ENCODE assay signal across 19 cellular contexts in genomic region chr7:129784437-129784782, GRCh38.
DNase-seq lines count a peak whose midpoint lies in the region; ATAC-seq, FAIRE-seq and TF ChIP-seq lines count a peak whose summit lies in the region.
"Had no signal": no experiment of that assay in that cellular context is flagged by ENCODE, and none has a peak within 500 bp of the region (broad histone marks: within the 10 kb centered on the region; RNA-seq: fewer than 3 reads in every experiment).

No MANE protein-coding gene starts in this region.

- no peaks in the 10 kb centered on the region for H3K9me3 ChIP-seq in OCI-LY1 (ENCODE audit: low read length)
- no peaks in the 10 kb centered on the region for H3K9me3 ChIP-seq in H1 (ENCODE audit: insufficient read depth in 2 of 2, low read depth in 1 of 2, low read length in 1 of 2)
- H3K9me3 ChIP-seq in gastrocnemius medialis, result no peaks in the 10 kb centered on the region

- TF ChIP-seq EP300 in H1 (IDR thresholded peaks at IDR 0.05; ENCODE audit: borderline replicate concordance in 1 of 2, low read depth in 2 of 2, low read length in 2 of 2), result no peak

- no peak for FAIRE-seq in H1 (lab: Jason Lieb, UNC)
- FAIRE-seq: A204.1 had no signal

- DNase-seq in activated T-cell treated with anti-CD3 and anti-CD28 coated beads, Interleukin-2, amount 50 U/mL, for 48 hours, result peak; percentile 27 to 28
- no peak for DNase-seq in activated T-cell treated with anti-CD3 and anti-CD28 coated beads for 4 hours
- no peak for DNase-seq in H1 (ENCODE audit: low read depth in 1 of 2, low spot score in 2 of 2)
- DNase-seq in gastrocnemius medialis, result no peak
- DNase-seq in GOT3 (lab: John Stamatoyannopoulos, UW), result no peak
- DNase-seq in GM03348 (ENCODE audit: low spot score), result no peak
- DNase-seq: Calu3; CD4-positive, CD25-positive, alpha-beta regulatory T cell; GF-D8; HCEC 1CT; KG1; NCI-H187 treated with DMSO at 0.1 percent for 48 hours; NCI-H2171; NCI-H774 had no signal

- peaks cover 34% of the 10 kb centered on the region for H3K4me1 ChIP-seq in OCI-LY1 (ENCODE audit: insufficient read depth, low read length, severe bottlenecking)
- H3K4me1 ChIP-seq in H1 (replicated peaks in 1 of 4; ENCODE audit: control insufficient read depth in 3 of 4, insufficient read depth in 4 of 4, low read length in 3 of 4), result peaks cover 6 to 40% (median 24%) of the 10 kb centered on the region in 4 experiments
- H3K4me1 ChIP-seq in gastrocnemius medialis, result peaks cover 33% of the 10 kb centered on the region in 2 donors

- CTCF ChIA-PET in H1 (lab: Charles Lee; ENCODE audit: partially characterized antibody), result interaction anchor here (0.5 to 1.4 kb wide), 3 partner anchors 42 to 119 kb away, joined by 3 read pairs; no protein-coding TSS in a partner anchor

- no peak overlapping the region for H2BK15ac ChIP-seq in H1 (ENCODE audit: low read length)

- H2BK120ac ChIP-seq in H1 (replicated peaks; ENCODE audit: low read depth, low read length), result no peak overlapping the region

- no peak overlapping the region for H4K8ac ChIP-seq in H1 (ENCODE audit: extremely low read depth, insufficient read depth, low read length)

- no peak overlapping the region for H2BK20ac ChIP-seq in H1 (ENCODE audit: low read length)

- H4K91ac ChIP-seq in H1 (replicated peaks; ENCODE audit: insufficient read length, low read length), result no peak overlapping the region

- H3K4me3 ChIP-seq in OCI-LY1 (ENCODE audit: low read depth, low read length, poor library complexity, severe bottlenecking) (peak overlapping the region; percentile 1), H1 (ENCODE audit: extremely low read depth in 1 of 4, insufficient read depth in 2 of 4, low read depth in 3 of 4, low read length in 4 of 4) (peak overlapping the region in 1 of 4 experiments; percentile 22; a peak in 1 of 8 replicates), gastrocnemius medialis (peak overlapping the region in 3 of 4 donors; percentile 1 to 35 (median 21))

- H3K23ac ChIP-seq in H1 (ENCODE audit: insufficient read length), result no peak overlapping the region

- no peak overlapping the region for H3K14ac ChIP-seq in H1 (ENCODE audit: insufficient read length)

- TF ChIP-seq CTCF in OCI-LY1 (IDR thresholded peaks at IDR 0.05; ENCODE audit: low read length), result no peak
- TF ChIP-seq CTCF in H1 (IDR thresholded peaks at IDR 0.05; ENCODE audit: control extremely low read depth in 1 of 3, insufficient read depth in 1 of 3, low read depth in 1 of 3, low read length in 3 of 3), result no peak
- no peak for TF ChIP-seq CTCF in gastrocnemius medialis (IDR thresholded peaks at IDR 0.05 in 4 of 5, conservative IDR thresholded peaks at IDR 0.05 in 1 of 5)

- no peak overlapping the region for H2AK5ac ChIP-seq in H1 (ENCODE audit: low read depth, low read length)

- intact Hi-C loops in gastrocnemius medialis (cut with DNase I; ENCODE audit: low total_unique reads), result no loop called here

- H3K56ac ChIP-seq in H1 (replicated peaks; ENCODE audit: insufficient read length, low read depth, low read length), result no peak overlapping the region

- no peak overlapping the region for H3K9ac ChIP-seq in OCI-LY1 (ENCODE audit: low read length)
- no peak overlapping the region for H3K9ac ChIP-seq in H1 (replicated peaks in 1 of 4; ENCODE audit: extremely low read depth in 1 of 4, low read depth in 3 of 4, low read length in 3 of 4)

- no peak overlapping the region for H3K4ac ChIP-seq in H1 (replicated peaks; ENCODE audit: insufficient read length, low read depth, low read length)

- 25% methylated on average over 25 of the region's 25 CpGs; no CpG with 5 or more reads in 1 of the 2 experiments for WGBS in H1 (ENCODE audit: extremely low coverage in 1 of 2, insufficient coverage in 1 of 2, insufficient read length in 1 of 2, insufficient replicate concordance in 2 of 2, low coverage in 1 of 2, low lambda C conversion rate in 2 of 2, missing lambda C conversion rate in 1 of 2), 2 experiments

- H3K4me2 ChIP-seq in OCI-LY1 (ENCODE audit: low read length) (peak overlapping the region; percentile 59; the same call in 1 of the 2 replicates), H1 (ENCODE audit: insufficient read depth in 1 of 2, low read depth in 2 of 2, low read length in 2 of 2) (peak overlapping the region in 1 of 2 experiments; percentile 69; a peak in 2 of 4 replicates)

- no peak overlapping the region for H2BK12ac ChIP-seq in H1 (ENCODE audit: low read depth, low read length)

- no peak for TF ChIP-seq RAD21 in H1 (IDR thresholded peaks at IDR 0.05 in 1 of 2, conservative IDR thresholded peaks at IDR 0.05 in 1 of 2; ENCODE audit: low read depth in 2 of 2, low read length in 2 of 2)

- H3F3A ChIP-seq in OCI-LY1 (ENCODE audit: insufficient read depth, low read length), result no peaks in the 10 kb centered on the region

- no peak overlapping the region for H2AFZ ChIP-seq in OCI-LY1 (ENCODE audit: low read length)
- H2AFZ ChIP-seq in H1 (ENCODE audit: low read length), result no peak overlapping the region

- H3K27me3 ChIP-seq in OCI-LY1 (ENCODE audit: insufficient read depth, low read length) (peaks cover 32% of the 10 kb centered on the region), H1 (replicated peaks in 1 of 4; ENCODE audit: control insufficient read depth in 3 of 4, extremely low read depth in 1 of 4, insufficient read depth in 3 of 4, low read length in 3 of 4) (peaks cover 55 to 85% (median 85%) of the 10 kb centered on the region in 4 experiments), gastrocnemius medialis (peaks cover 69 to 77% (median 75%) of the 10 kb centered on the region in 3 donors)

- H3K36me3 ChIP-seq in OCI-LY1 (ENCODE audit: insufficient read depth, low read length) (no peaks in the 10 kb centered on the region), H1 (ENCODE audit: control insufficient read depth in 2 of 4, insufficient read depth in 4 of 4, low read length in 3 of 4) (peaks cover 0 to 3% (median 0%) of the 10 kb centered on the region in 4 experiments; a peak in 1 of 8 replicates), gastrocnemius medialis (no peaks in the 10 kb centered on the region)

- no peak overlapping the region for H2BK5ac ChIP-seq in H1 (ENCODE audit: low read depth, low read length)

- in situ Hi-C loops in gastrocnemius medialis (cut with MboI; ENCODE audit: low sequenced_read_pairs in 4 of 4), result no loop called here

- no peaks in the 10 kb centered on the region for H3K79me2 ChIP-seq in OCI-LY1 (ENCODE audit: insufficient read depth, low read length)
- no peaks in the 10 kb centered on the region for H3K79me2 ChIP-seq in H1 (ENCODE audit: control insufficient read depth in 1 of 2, insufficient read depth in 2 of 2, low read length in 2 of 2)

- ATAC-seq in gastrocnemius medialis (no peak), GM18519 (IDR thresholded peaks at IDR 0.05; ENCODE audit: low FRiP score, unreplicated experiment) (no peak)
- ATAC-seq: Panc1, Right ventricle myocardium inferior had no signal

- TF ChIP-seq POLR2A in H1 (IDR thresholded peaks at IDR 0.05; ENCODE audit: control extremely low read depth in 1 of 2, low read depth in 2 of 2, low read length in 2 of 2) (no peak), gastrocnemius medialis (IDR thresholded peaks at IDR 0.05) (no peak)

- H4K5ac ChIP-seq in H1 (ENCODE audit: insufficient read length, low read depth, low read length), result no peak overlapping the region

- H3K23me2 ChIP-seq in H1 (ENCODE audit: low read depth, low read length), result peaks cover 17% of the 10 kb centered on the region; the same call in 1 of the 2 replicates

- H3K18ac ChIP-seq in H1 (ENCODE audit: extremely low read depth, low read length), result no peak overlapping the region; the same call in 1 of the 2 replicates

- H3K27ac ChIP-seq in OCI-LY1 (ENCODE audit: low read depth, low read length, poor library complexity, severe bottlenecking), result no peak overlapping the region
- H3K27ac ChIP-seq in H1 (ENCODE audit: low read depth, low read length), result no peak overlapping the region
- no peak overlapping the region for H3K27ac ChIP-seq in gastrocnemius medialis

- no peaks in the 10 kb centered on the region for H4K20me1 ChIP-seq in OCI-LY1 (ENCODE audit: insufficient read depth, low read length)
- H4K20me1 ChIP-seq in H1 (replicated peaks in 1 of 2; ENCODE audit: control insufficient read depth in 1 of 2, insufficient read depth in 2 of 2, low read length in 2 of 2), result peaks cover 14 to 24% of the 10 kb centered on the region in 2 experiments

- POLR2A ChIA-PET in H1 (lab: Charles Lee; ENCODE audit: partially characterized antibody), result interaction anchor here (1.0 to 4.7 kb wide), 3 partner anchors 8 to 15 kb away, joined by 3 to 20 read pairs (median 3); no protein-coding TSS in a partner anchor

- no peaks in the 10 kb centered on the region for H3K79me1 ChIP-seq in H1 (ENCODE audit: low read depth, low read length)

- H3K9me2 ChIP-seq in OCI-LY1 (ENCODE audit: low read depth, low read length), result no peaks in the 10 kb centered on the region

TF ChIP-seq in H1, 55 proteins besides CTCF, POLR2A, EP300 and RAD21:
- no peak for TF ChIP-seq BCL11A (IDR thresholded peaks at IDR 0.05; ENCODE audit: low read depth in 2 of 2, low read length in 2 of 2)
- 0 out of 2 replicates have a peak, but pooled peaks have one; percentile 23 for TF ChIP-seq CBX8 (IDR thresholded peaks at IDR 0.05; ENCODE audit: borderline replicate concordance, low read depth, low read length)
- no peak for TF ChIP-seq HDAC2 (IDR thresholded peaks at IDR 0.05; ENCODE audit: borderline replicate concordance in 1 of 2, low read depth in 2 of 2, low read length in 2 of 2)

Comparison
In these comparisons a context has a peak if more than half of its experiments do, and no peak if none do; other contexts are left out.
1. DNase-seq: peak in activated T-cell treated with anti-CD3 and anti-CD28 coated beads, Interleukin-2, amount 50 U/mL, for 48 hours (2 of 2); none in activated T-cell treated with anti-CD3 and anti-CD28 coated beads for 4 hours (single experiment), H1 (0 of 2), gastrocnemius medialis (0 of 2), GOT3 (single experiment) and GM03348 (single experiment).